ENCODE assay signal across 10 cellular contexts in genomic region chr22:42990131-42990838, GRCh38. TPM values are rescaled to one million over a fixed set of nuclear protein-coding genes. Genes with fewer than 3 reads are reported as not detected.
DNase-seq lines count a peak whose midpoint lies in the region; ATAC-seq, FAIRE-seq and TF ChIP-seq lines count a peak whose summit lies in the region.
"Had no signal": no experiment of that assay in that cellular context is flagged by ENCODE, and none has a peak within 500 bp of the region (broad histone marks: within the 10 kb centered on the region; RNA-seq: fewer than 3 reads in every experiment).

No MANE protein-coding gene starts in this region.

- H3K27me3 Mint-ChIP-seq in astrocyte (ENCODE audit: low read depth, unreplicated experiment) = no peaks in the 10 kb centered on the region
- H3K27me3 Mint-ChIP-seq: activated naive CD4-positive, alpha-beta T cell treated with anti-CD3 and anti-CD28 coated beads, Interleukin-2, amount 10 ng/mL, durations not matched to agents 7 days and 5 days had no signal

- peak overlapping the region; percentile 78 for H3K4me2 ChIP-seq in astrocyte (ENCODE audit: low read length)

- peaks cover 36% of the 10 kb centered on the region for H3K4me1 ChIP-seq in astrocyte (ENCODE audit: insufficient read depth, low read length)
- peaks cover 5 to 28% (median 10%) of the 10 kb centered on the region in 4 donors for H3K4me1 ChIP-seq in right lobe of liver

- H3K4me3 Mint-ChIP-seq in astrocyte (ENCODE audit: unreplicated experiment) = peak overlapping the region; percentile 3
- H3K4me3 Mint-ChIP-seq: activated naive CD4-positive, alpha-beta T cell treated with anti-CD3 and anti-CD28 coated beads, Interleukin-2, amount 10 ng/mL, durations not matched to agents 7 days and 5 days had no signal

- H3K9me3 Mint-ChIP-seq in astrocyte (ENCODE audit: unreplicated experiment) = no peaks in the 10 kb centered on the region

- peaks cover 51% of the 10 kb centered on the region for H3K4me1 Mint-ChIP-seq in astrocyte (ENCODE audit: low read depth, unreplicated experiment)

- H3K36me3 ChIP-seq in astrocyte (ENCODE audit: insufficient read depth, low read length) = no peaks in the 10 kb centered on the region
- H3K36me3 ChIP-seq in right lobe of liver = no peaks in the 10 kb centered on the region
- no peaks in the 10 kb centered on the region for H3K36me3 ChIP-seq in H7 (replicated peaks; ENCODE audit: control insufficient read depth, insufficient read depth, low read length)

- no peak overlapping the region for H2AFZ ChIP-seq in astrocyte (ENCODE audit: low read depth, low read length)

- H3K4me3 ChIP-seq in astrocyte (ENCODE audit: insufficient read depth, low read depth, low read length) = peak overlapping the region; percentile 41
- no peak overlapping the region for H3K4me3 ChIP-seq in right lobe of liver
- no peak overlapping the region for H3K4me3 ChIP-seq in H7 (ENCODE audit: insufficient read depth, low read depth, low read length)

- peak; percentile 39 for TF ChIP-seq CTCF in astrocyte (IDR thresholded peaks at IDR 0.05; ENCODE audit: insufficient read depth, low read depth, low read length)
- TF ChIP-seq CTCF in right lobe of liver (IDR thresholded peaks at IDR 0.05) = peak in 3 of 4 donors; percentile 22 to 35 (median 27)

- H3K27me3 ChIP-seq in astrocyte (ENCODE audit: insufficient read depth, low read length) = no peaks in the 10 kb centered on the region
- H3K27me3 ChIP-seq in right lobe of liver = no peaks in the 10 kb centered on the region
- H3K27me3 ChIP-seq in H7 (ENCODE audit: control insufficient read depth, insufficient read depth, low read length) = no peaks in the 10 kb centered on the region

- H4K20me1 ChIP-seq in astrocyte (ENCODE audit: insufficient read depth, low read length) = peaks cover 59% of the 10 kb centered on the region

- H3K9me3 ChIP-seq in astrocyte (ENCODE audit: insufficient read depth, low read depth, low read length) = no peaks in the 10 kb centered on the region
- H3K9me3 ChIP-seq in right lobe of liver = no peaks in the 10 kb centered on the region

- H3K27ac ChIP-seq in astrocyte (ENCODE audit: low read depth, low read length) = peak overlapping the region; percentile 72
- no peak overlapping the region for H3K27ac ChIP-seq in right lobe of liver

- H3K36me3 Mint-ChIP-seq in astrocyte (ENCODE audit: low read depth, unreplicated experiment) = peaks cover 4% of the 10 kb centered on the region

- 33% methylated on average over 3 of the region's 9 CpGs for WGBS in right lobe of liver (ENCODE audit: insufficient coverage, low coverage, low lambda C conversion rate, missing lambda C conversion rate)

- DNase-seq in AG08395 (ENCODE audit: low spot score) (peak; percentile 89), HPDE6-E6E7 (ENCODE audit: extremely low spot score) (peak; percentile 86), astrocyte (ENCODE audit: low read depth) (peak; percentile 87), right lobe of liver (no peak), COLO668 (lab: John Stamatoyannopoulos, UW; ENCODE audit: unreplicated experiment) (no peak), middle frontal gyrus (ENCODE audit: extremely low spot score, low spot score) (no peak), NCI-H2029 treated with DMSO at 0.1 percent for 48 hours (lab: John Stamatoyannopoulos, UW) (no peak), H7 (no peak)
- DNase-seq: activated naive CD4-positive, alpha-beta T cell treated with anti-CD3 and anti-CD28 coated beads, Interleukin-2, amount 10 ng/mL, durations not matched to agents 7 days and 5 days; KG1 had no signal

- peak in 3 of 4 donors; percentile 12 to 43 (median 34) for ATAC-seq in right lobe of liver

- intact Hi-C loops in right lobe of liver (cut with DNase I) = no loop called here

- peak; percentile 99 for FAIRE-seq in astrocyte (lab: Jason Lieb, UNC)

- H3K27ac Mint-ChIP-seq in astrocyte (ENCODE audit: unreplicated experiment) = peak overlapping the region; percentile 43
- H3K27ac Mint-ChIP-seq: activated naive CD4-positive, alpha-beta T cell treated with anti-CD3 and anti-CD28 coated beads, Interleukin-2, amount 10 ng/mL, durations not matched to agents 7 days and 5 days had no signal

- TF ChIP-seq POLR2A in right lobe of liver (IDR thresholded peaks at IDR 0.05) = no peak

- peak overlapping the region; percentile 58 for H3K9ac ChIP-seq in astrocyte (ENCODE audit: low read length)

- H3K79me2 ChIP-seq in astrocyte (ENCODE audit: insufficient read depth, low read length) = peaks cover 94% of the 10 kb centered on the region

RNA-seq across cellular contexts. Expression of gene PACSIN2, which starts 24.7 kb away (rescaled TPM):
- total RNA-seq in astrocyte = 84.1 and 87.8 TPM in 2 replicates
- total RNA-seq in right lobe of liver = 10 to 100 TPM; 21.4 to 67.0 (median 47.1) TPM
- total RNA-seq in H7 (2014; rRNA removed; shearing (Covaris generic)) = 60.1 and 63.1 TPM in 2 replicates

Comparison
In these comparisons a context has a peak if more than half of its experiments do, and no peak if none do; other contexts are left out.
1. DNase-seq: peak in AG08395 (single experiment), HPDE6-E6E7 (single experiment) and astrocyte (single experiment); none in right lobe of liver (0 of 3), COLO668 (single experiment), middle frontal gyrus (single experiment), NCI-H2029 treated with DMSO at 0.1 percent for 48 hours (single experiment) and H7 (single experiment).